1 cellular context compared by ENCODE assay signal in genomic region chr11:662689-663274, GRCh38.
TF ChIP-seq lines count a peak whose summit lies in the region.

No MANE protein-coding gene starts in this region.

TF ChIP-seq in GM12878, 131 proteins besides CTCF, POLR2A, EP300 and RAD21:
- TF ChIP-seq IRF3 (IDR thresholded peaks at IDR 0.05) (0 out of 2 replicates have a peak, but pooled peaks have one; percentile 28), MAX (IDR thresholded peaks at IDR 0.05; ENCODE audit: low read depth, low read length) (0 out of 2 replicates have a peak, but pooled peaks have one; percentile 38), SMC3 (IDR thresholded peaks at IDR 0.05; ENCODE audit: borderline replicate concordance, low read length) (peak; percentile 84), YY1 (IDR thresholded peaks at IDR 0.05; ENCODE audit: low read depth, low read length) (peak; percentile 62), E2F8 (IDR thresholded peaks at IDR 0.05; ENCODE audit: low read depth, partially characterized antibody) (no peak), SMAD5 (IDR thresholded peaks at IDR 0.05; ENCODE audit: low read depth) (no peak), SUZ12 (IDR thresholded peaks at IDR 0.05; ENCODE audit: unreplicated experiment) (no peak), NR2C1 (IDR thresholded peaks at IDR 0.05) (no peak), MTA2 (IDR thresholded peaks at IDR 0.05; ENCODE audit: low read depth) (no peak), ZBTB4 (CRISPR knock-in tag; IDR thresholded peaks at IDR 0.05) (no peak), NR2F1 (conservative IDR thresholded peaks at IDR 0.05) (peak; percentile 78), TAF1 (IDR thresholded peaks at IDR 0.05; ENCODE audit: borderline replicate concordance, low read depth, low read length) (no peak), RB1 (IDR thresholded peaks at IDR 0.05; ENCODE audit: borderline replicate concordance) (0 out of 2 replicates have a peak, but pooled peaks have one; percentile 40)
